18 cellular contexts compared by ENCODE assay signal in the genomic region with DNA sequence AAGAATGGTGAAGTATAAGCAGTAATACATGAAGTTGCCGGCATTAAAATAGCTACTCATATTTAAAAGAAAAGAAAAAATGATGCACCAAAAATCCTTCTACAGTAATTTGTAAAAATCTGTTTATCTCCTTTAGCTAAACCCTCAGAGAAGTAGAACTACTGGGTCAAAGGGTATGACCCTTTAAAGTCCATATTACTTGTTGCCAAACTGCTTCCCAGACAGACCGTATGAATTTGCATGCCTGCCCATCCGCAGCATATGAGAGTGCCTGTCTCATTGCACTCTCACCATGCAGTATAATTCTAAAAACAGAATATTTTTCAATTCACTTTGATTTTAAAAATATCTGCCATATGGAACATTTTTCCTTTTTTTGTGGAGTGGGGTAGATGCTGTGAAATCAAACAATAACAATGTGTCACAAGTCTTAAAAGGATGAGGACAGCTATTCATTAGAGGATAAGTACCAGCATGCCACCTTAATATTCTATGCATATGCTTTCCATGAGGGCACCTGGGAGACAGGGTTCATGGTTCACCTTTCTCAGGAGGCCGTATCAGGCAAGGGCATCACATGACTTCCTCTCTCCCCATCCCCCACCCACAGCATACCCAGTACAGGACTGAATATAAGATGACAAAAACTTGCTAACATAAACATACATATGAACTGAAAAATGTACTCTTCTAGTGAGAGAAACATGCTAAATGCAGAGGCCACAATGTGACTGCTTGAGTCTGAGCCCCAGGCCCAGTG. TPM values are rescaled to one million over a fixed set of nuclear protein-coding genes. Genes with fewer than 3 reads are reported as not detected.
DNase-seq lines count a peak whose midpoint lies in the region; ATAC-seq, FAIRE-seq and TF ChIP-seq lines count a peak whose summit lies in the region.
"Had no signal": no experiment of that assay in that cellular context is flagged by ENCODE, and none has a peak within 500 bp of the region (broad histone marks: within the 10 kb centered on the region; RNA-seq: fewer than 3 reads in every experiment).

No MANE protein-coding gene starts in this region.

- H3K4me3 ChIP-seq in OCI-LY7 (ENCODE audit: low read depth, low read length, poor library complexity, severe bottlenecking), result no peak overlapping the region
- no peak overlapping the region for H3K4me3 ChIP-seq in small intestine (ENCODE audit: low read depth in 1 of 2, low read length in 2 of 2)
- H3K4me3 ChIP-seq: esophagus muscularis mucosa, suprapubic skin had no signal

- no peak overlapping the region for H3K27ac ChIP-seq in OCI-LY7 (ENCODE audit: low read depth, low read length, poor library complexity, severe bottlenecking)
- peak overlapping the region; percentile 30 for H3K27ac ChIP-seq in cingulate gyrus (ENCODE audit: low read depth, low read length)
- no peak overlapping the region for H3K27ac ChIP-seq in small intestine (ENCODE audit: low read depth in 1 of 2, low read length in 1 of 2)
- H3K27ac ChIP-seq: esophagus muscularis mucosa, HL-60, suprapubic skin, WERI-Rb-1 had no signal

- H3K9me3 Mint-ChIP-seq in activated CD4-positive, alpha-beta T cell treated with anti-CD3 and anti-CD28 coated beads, Interleukin-2, amount 10 ng/mL, durations not matched to agents 7 days and 5 days, result no peaks in the 10 kb centered on the region

- H4K20me1 ChIP-seq in OCI-LY7 (ENCODE audit: insufficient read depth, low read length), result no peaks in the 10 kb centered on the region

- H3K27ac Mint-ChIP-seq in activated CD4-positive, alpha-beta T cell treated with anti-CD3 and anti-CD28 coated beads, Interleukin-2, amount 10 ng/mL, durations not matched to agents 7 days and 5 days, result peak overlapping the region; percentile 41

- intact Hi-C loops in OCI-LY7 (cut with micrococcal nuclease; ENCODE audit: unreplicated experiment), result no loop called here

- H3K9me2 ChIP-seq in OCI-LY7 (ENCODE audit: insufficient read depth, low read length), result no peaks in the 10 kb centered on the region

- POLR2A ChIA-PET in activated CD4-positive, alpha-beta T cell treated with anti-CD3 and anti-CD28 coated beads, Interleukin-2, amount 10 ng/mL, durations not matched to agents 7 days and 5 days (lab: Charles Lee), result interaction anchor here (0.7 kb wide), 1 partner anchor 165 kb away, joined by 3 read pairs; no protein-coding TSS in a partner anchor
- POLR2A ChIA-PET in OCI-LY7 (lab: Charles Lee), result interaction anchor here (0.7 kb wide), 1 partner anchor 18 kb away, joined by 4 read pairs; a partner anchor contains a TSS

- FAIRE-seq in small intestine (lab: Jason Lieb, UNC), result no peak
- FAIRE-seq in HTR-8/SVneo (lab: Jason Lieb, UNC), result no peak

- ATAC-seq in GM21390 (IDR thresholded peaks at IDR 0.05; ENCODE audit: unreplicated experiment) (no peak), GM19023 (IDR thresholded peaks at IDR 0.05; ENCODE audit: unreplicated experiment) (no peak)

- CTCF ChIA-PET in activated CD4-positive, alpha-beta T cell treated with anti-CD3 and anti-CD28 coated beads, Interleukin-2, amount 10 ng/mL, durations not matched to agents 7 days and 5 days (lab: Charles Lee), result interaction anchor here (0.6 to 1.4 kb wide), 5 partner anchors 11 to 1950 kb away, joined by 3 to 4 read pairs (median 3); no protein-coding TSS in a partner anchor
- CTCF ChIA-PET in OCI-LY7 (lab: Charles Lee; ENCODE audit: unreplicated experiment), result interaction anchor here (0.5 kb wide), 1 partner anchor 18 kb away, joined by 3 read pairs; a partner anchor contains a TSS

- H3K9me3 ChIP-seq in OCI-LY7 (ENCODE audit: low read length) (no peaks in the 10 kb centered on the region), small intestine (ENCODE audit: control insufficient read depth, low read depth) (no peaks in the 10 kb centered on the region)
- H3K9me3 ChIP-seq: esophagus muscularis mucosa, suprapubic skin had no signal

- DNase-seq in activated CD4-positive, alpha-beta T cell treated with anti-CD3 and anti-CD28 coated beads, Interleukin-2, amount 10 ng/mL, durations not matched to agents 7 days and 5 days, result peak; percentile 18
- DNase-seq in activated CD4-positive, alpha-beta T cell treated with anti-CD3 and anti-CD28 coated beads, Interleukin-2, amount 50 U/mL, for 1 hour, result no peak
- DNase-seq in OCI-LY7 (ENCODE audit: low spot score) (peak; percentile 14), small intestine (peak; percentile 79), HTR-8/SVneo (ENCODE audit: insufficient read length, low spot score) (no peak)
- DNase-seq: activated T-cell treated with anti-CD3 and anti-CD28 coated beads, Interleukin-2, amount 50 U/mL, for 48 hours; COR-L47; dermis blood vessel endothelial cell; GDM1; NCI-H1694; NCI-H510A; WERI-Rb-1 had no signal

- H3K36me3 ChIP-seq in OCI-LY7 (ENCODE audit: insufficient read depth, low read length) (peaks cover 28% of the 10 kb centered on the region), small intestine (ENCODE audit: control insufficient read depth in 2 of 2, insufficient read depth in 2 of 2, low read length in 2 of 2) (no peaks in the 10 kb centered on the region)

- H2AFZ ChIP-seq in OCI-LY7 (ENCODE audit: low read length), result no peak overlapping the region

- no peak for TF ChIP-seq CTCF in OCI-LY7 (conservative IDR thresholded peaks at IDR 0.05; ENCODE audit: low read length)

- H3K4me1 Mint-ChIP-seq in activated CD4-positive, alpha-beta T cell treated with anti-CD3 and anti-CD28 coated beads, Interleukin-2, amount 10 ng/mL, durations not matched to agents 7 days and 5 days, result peaks cover 19% of the 10 kb centered on the region

- H3K27me3 ChIP-seq in small intestine (ENCODE audit: control insufficient read depth in 2 of 2, insufficient read depth in 2 of 2, low read length in 2 of 2), result no peaks in the 10 kb centered on the region
- H3K27me3 ChIP-seq: esophagus muscularis mucosa, suprapubic skin had no signal

- no TSS peak for BruUV-seq in OCI-LY7 (replicated peaks; lab: Mats Ljungman, UMichigan)

- peaks cover 10% of the 10 kb centered on the region for H3K4me1 ChIP-seq in OCI-LY7 (ENCODE audit: insufficient read depth, low read length, poor library complexity, severe bottlenecking)
- H3K4me1 ChIP-seq in small intestine (ENCODE audit: control insufficient read depth in 2 of 2, insufficient read depth in 1 of 2, low read depth in 1 of 2, low read length in 1 of 2), result no peaks in the 10 kb centered on the region
- H3K4me1 ChIP-seq: esophagus muscularis mucosa, suprapubic skin had no signal

- H3K27me3 Mint-ChIP-seq in activated CD4-positive, alpha-beta T cell treated with anti-CD3 and anti-CD28 coated beads, Interleukin-2, amount 10 ng/mL, durations not matched to agents 7 days and 5 days, result no peaks in the 10 kb centered on the region

- peaks cover 9% of the 10 kb centered on the region for H3K36me3 Mint-ChIP-seq in activated CD4-positive, alpha-beta T cell treated with anti-CD3 and anti-CD28 coated beads, Interleukin-2, amount 10 ng/mL, durations not matched to agents 7 days and 5 days (ENCODE audit: low read depth)

- no peak overlapping the region for H3K4me3 Mint-ChIP-seq in activated CD4-positive, alpha-beta T cell treated with anti-CD3 and anti-CD28 coated beads, Interleukin-2, amount 10 ng/mL, durations not matched to agents 7 days and 5 days

- no peaks in the 10 kb centered on the region for H3K79me2 ChIP-seq in OCI-LY7 (ENCODE audit: insufficient read depth, low read depth, low read length)

- WGBS in small intestine, 3 donors, result 30 to 53% (median 51%) methylated on average over 4 of the region's 4 CpGs

- H3K4me2 ChIP-seq in OCI-LY7 (ENCODE audit: low read length), result peak overlapping the region; percentile 39; the same call in 1 of the 2 replicates

RNA-seq across cellular contexts. Expression of a gene that starts 17.8 kb away (rescaled TPM):
- 1 to 10 TPM; 4.1 to 4.2 TPM for total RNA-seq in activated CD4-positive, alpha-beta T cell treated with anti-CD3 and anti-CD28 coated beads, Interleukin-2, amount 10 ng/mL, durations not matched to agents 7 days and 5 days
- total RNA-seq in OCI-LY7 (2014; rRNA removed; shearing (Covaris generic)), result 5.0 and 8.2 TPM in 2 replicates
- 10.0 and 11.3 TPM in 2 replicates for total RNA-seq in OCI-LY7 (2022)
- 10 to 100 TPM; 17.2 to 29.0 (median 17.8) TPM for polyA plus RNA-seq in small intestine

RNA-seq across cellular contexts. Expression of a gene that starts 46.2 kb away (rescaled TPM):
- 100 to 1,000 TPM; 254 to 264 TPM for total RNA-seq in activated CD4-positive, alpha-beta T cell treated with anti-CD3 and anti-CD28 coated beads, Interleukin-2, amount 10 ng/mL, durations not matched to agents 7 days and 5 days
- total RNA-seq in OCI-LY7 (2014; rRNA removed; shearing (Covaris generic)), result 163 and 194 TPM in 2 replicates
- total RNA-seq in OCI-LY7 (2022), result 150 and 157 TPM in 2 replicates
- polyA plus RNA-seq in small intestine, result 10 to 100 TPM in 1 of 3 donors, 1 to 10 TPM in 2; 3.8 to 11.1 (median 7.0) TPM
- total RNA-seq: dermis blood vessel endothelial cell had no signal

Comparison
In these comparisons a context has a peak if more than half of its experiments do, and no peak if none do; other contexts are left out.
1. DNase-seq: peak in activated CD4-positive, alpha-beta T cell treated with anti-CD3 and anti-CD28 coated beads, Interleukin-2, amount 10 ng/mL, durations not matched to agents 7 days and 5 days (single experiment), OCI-LY7 (single experiment) and small intestine (single experiment); none in activated CD4-positive, alpha-beta T cell treated with anti-CD3 and anti-CD28 coated beads, Interleukin-2, amount 50 U/mL, for 1 hour (single experiment) and HTR-8/SVneo (single experiment).